In genomic region chr11:92357344-92357743, GRCh38 we compare ENCODE assay signal across 15 cellular contexts.
"Had no signal": no experiment of that assay in that cellular context is flagged by ENCODE, and none has a peak within 500 bp of the region (broad histone marks: within the 10 kb centered on the region; RNA-seq: fewer than 3 reads in every experiment).

No MANE protein-coding gene starts in this region.

- H3K27ac Mint-ChIP-seq: activated naive CD4-positive, alpha-beta T cell treated with anti-CD3 and anti-CD28 coated beads, Interleukin-2, amount 50 U/mL, for 24 hours; immature natural killer cell had no signal

- H3K9me3 ChIP-seq: left lung, stomach, tibial artery had no signal

- H3K36me3 ChIP-seq: brain microvascular endothelial cell, left lung, stomach, tibial artery had no signal

- DNase-seq: activated effector memory CD4-positive, alpha-beta T cell treated with Interleukin-2 at 50 U/mL for 16 hours; activated T-cell treated with anti-CD3 and anti-CD28 coated beads, Interleukin-2, amount 50 U/mL, for 1 hour; amniotic stem cell; brain microvascular endothelial cell; dermis blood vessel endothelial cell; glutamatergic neuron; immature natural killer cell; left lung; mesendoderm; stomach; tibial artery had no signal

- H3K4me1 ChIP-seq: left lung, stomach had no signal

- H3K27ac ChIP-seq: brain microvascular endothelial cell, left lung, skin epidermis, stomach, tibial artery had no signal

- H3K4me3 ChIP-seq: left lung, skin epidermis, stomach, tibial artery had no signal

- H3K27me3 ChIP-seq: brain microvascular endothelial cell, left lung, stomach, tibial artery had no signal

- H3K4me1 Mint-ChIP-seq: activated naive CD4-positive, alpha-beta T cell treated with anti-CD3 and anti-CD28 coated beads, Interleukin-2, amount 50 U/mL, for 24 hours; immature natural killer cell; nephron had no signal

- H3K9me3 Mint-ChIP-seq: activated naive CD4-positive, alpha-beta T cell treated with anti-CD3 and anti-CD28 coated beads, Interleukin-2, amount 50 U/mL, for 24 hours; nephron had no signal

- H3K36me3 Mint-ChIP-seq: activated naive CD4-positive, alpha-beta T cell treated with anti-CD3 and anti-CD28 coated beads, Interleukin-2, amount 50 U/mL, for 24 hours; immature natural killer cell had no signal

- ATAC-seq: esophagus mucosa, left lung had no signal

- H3K4me3 Mint-ChIP-seq: activated naive CD4-positive, alpha-beta T cell treated with anti-CD3 and anti-CD28 coated beads, Interleukin-2, amount 50 U/mL, for 24 hours; immature natural killer cell; nephron had no signal
